Comparison of ENCODE assay signal across 1 cellular context in genomic region chr10:102230264-102230860, GRCh38.
A peak's percentile ranks its signal among the peaks of the same experiment; 100 is the strongest.
TF ChIP-seq lines count a peak whose summit lies in the region.

No MANE protein-coding gene starts in this region.

TF ChIP-seq in HEK293, 187 proteins besides CTCF, POLR2A, EP300 and RAD21 (continued from another document and continues in another):
- TF ChIP-seq ZNF423 (tag by site-specific recombination; IDR thresholded peaks at IDR 0.05) (peak; percentile 68; the same call in 1 of the 2 replicates), ZNF138 (tag by site-specific recombination; IDR thresholded peaks at IDR 0.05; ENCODE audit: borderline replicate concordance) (no peak), WT1 (tag by site-specific recombination; IDR thresholded peaks at IDR 0.05) (peak; percentile 76), ZNF404 (tag by site-specific recombination; IDR thresholded peaks at IDR 0.05) (no peak), ZFP41 (tag by site-specific recombination; IDR thresholded peaks at IDR 0.05; ENCODE audit: borderline replicate concordance) (no peak), ZNF37A (tag by site-specific recombination; IDR thresholded peaks at IDR 0.05) (no peak), ZNF776 (tag by site-specific recombination; IDR thresholded peaks at IDR 0.05; ENCODE audit: borderline replicate concordance) (no peak), SCRT2 (tag by site-specific recombination; IDR thresholded peaks at IDR 0.05) (no peak), ZSCAN18 (tag by site-specific recombination; IDR thresholded peaks at IDR 0.05) (no peak), ZNF248 (tag by site-specific recombination; IDR thresholded peaks at IDR 0.05) (no peak), KLF9 (tag by site-specific recombination; IDR thresholded peaks at IDR 0.05; ENCODE audit: low read depth) (peak; percentile 71), ATF2 (tag by site-specific recombination; IDR thresholded peaks at IDR 0.05; ENCODE audit: low read depth) (no peak), ZNF623 (tag by site-specific recombination; IDR thresholded peaks at IDR 0.05) (no peak), KLF7 (tag by site-specific recombination; IDR thresholded peaks at IDR 0.05; ENCODE audit: borderline replicate concordance) (peak; percentile 98), ZNF747 (tag by site-specific recombination; IDR thresholded peaks at IDR 0.05) (no peak), ZBTB8A (tag by site-specific recombination; IDR thresholded peaks at IDR 0.05) (peak; percentile 28; the same call in 1 of the 2 replicates), ZNF513 (tag by site-specific recombination; IDR thresholded peaks at IDR 0.05) (no peak), ZBTB48 (tag by site-specific recombination; IDR thresholded peaks at IDR 0.05) (peak; percentile 87), ZNF274 (IDR thresholded peaks at IDR 0.05; ENCODE audit: low read length) (no peak), ZNF274 (tag by site-specific recombination; IDR thresholded peaks at IDR 0.05; ENCODE audit: borderline replicate concordance) (no peak), PATZ1 (tag by site-specific recombination; IDR thresholded peaks at IDR 0.05) (peak; percentile 100), ZNF155 (tag by site-specific recombination; IDR thresholded peaks at IDR 0.05) (no peak), ZNF184 (tag by site-specific recombination; IDR thresholded peaks at IDR 0.05) (no peak), ZNF530 (tag by site-specific recombination; IDR thresholded peaks at IDR 0.05; ENCODE audit: low read depth) (no peak), MEIS1 (CRISPR knock-in tag; IDR thresholded peaks at IDR 0.05; ENCODE audit: borderline replicate concordance) (0 out of 2 replicates have a peak, but pooled peaks have one; percentile 18), IKZF3 (tag by site-specific recombination; IDR thresholded peaks at IDR 0.05) (peak; percentile 80; the same call in 1 of the 2 replicates), ZBTB21 (tag by site-specific recombination; IDR thresholded peaks at IDR 0.05) (0 out of 2 replicates have a peak, but pooled peaks have one; percentile 4), SALL2 (tag by site-specific recombination; IDR thresholded peaks at IDR 0.05; ENCODE audit: borderline replicate concordance) (no peak), KLF8 (tag by site-specific recombination; IDR thresholded peaks at IDR 0.05) (peak; percentile 91; the same call in 1 of the 2 replicates), YY1 (tag by site-specific recombination; IDR thresholded peaks at IDR 0.05) (no peak; the same call in none of the 2 replicates), BCL11B (tag by site-specific recombination; IDR thresholded peaks at IDR 0.05; ENCODE audit: low read depth) (peak; percentile 93), ZBTB49 (tag by site-specific recombination; IDR thresholded peaks at IDR 0.05; ENCODE audit: low read depth) (no peak), ZNF830 (tag by site-specific recombination; IDR thresholded peaks at IDR 0.05; ENCODE audit: low read depth) (no peak), ZNF610 (tag by site-specific recombination; IDR thresholded peaks at IDR 0.05; ENCODE audit: borderline replicate concordance) (no peak), ZNF398 (tag by site-specific recombination; IDR thresholded peaks at IDR 0.05) (peak; percentile 91), ZNF449 (tag by site-specific recombination; IDR thresholded peaks at IDR 0.05) (no peak), ZNF335 (tag by site-specific recombination; conservative IDR thresholded peaks at IDR 0.05) (peak; percentile 98), TCF7L2 (IDR thresholded peaks at IDR 0.05; ENCODE audit: borderline replicate concordance, low read depth, low read length) (no peak), ZNF133 (tag by site-specific recombination; IDR thresholded peaks at IDR 0.05) (no peak), ZNF596 (tag by site-specific recombination; IDR thresholded peaks at IDR 0.05) (peak; percentile 60; the same call in 1 of the 2 replicates), GFI1B (tag by site-specific recombination; IDR thresholded peaks at IDR 0.05) (no peak), ZNF202 (tag by site-specific recombination; IDR thresholded peaks at IDR 0.05; ENCODE audit: borderline replicate concordance) (no peak), ZNF837 (tag by site-specific recombination; IDR thresholded peaks at IDR 0.05) (no peak), SETDB1 (IDR thresholded peaks at IDR 0.05; ENCODE audit: insufficient read length, low read length) (no peak), ZNF704 (tag by site-specific recombination; IDR thresholded peaks at IDR 0.05) (no peak), ZNF114 (tag by site-specific recombination; IDR thresholded peaks at IDR 0.05) (no peak), ZFP37 (tag by site-specific recombination; IDR thresholded peaks at IDR 0.05) (no peak), SP3 (tag by site-specific recombination; IDR thresholded peaks at IDR 0.05) (peak; percentile 91), ZNF280D (tag by site-specific recombination; IDR thresholded peaks at IDR 0.05) (no peak)
